Comparison of ENCODE assay signal across 8 cellular contexts in genomic region chr3:38137615-38138346, GRCh38. TPM values are rescaled to one million over a fixed set of nuclear protein-coding genes. Genes with fewer than 3 reads are reported as not detected.
A peak's percentile ranks its signal among the peaks of the same experiment; 100 is the strongest.
DNase-seq lines count a peak whose midpoint lies in the region; ATAC-seq and TF ChIP-seq lines count a peak whose summit lies in the region.

No MANE protein-coding gene starts in this region.

- intact Hi-C loops in activated T-helper 1 cell treated with anti-CD3 and anti-CD28 coated beads, Interleukin-12 subunit alpha, Interleukin-12 subunit beta, Interleukin-2, Interleukin-4 antibody, amounts not matched to agents 30 ng/mL and 10 ng/mL and 1 ng/mL, durations not matched to agents 14 hours and 24 hours and 36 hours (cut with micrococcal nuclease), result loop anchor here (1.0 to 5.0 kb wide), 16 partner anchors 17 to 1245 kb away; partner anchors contain the start of genes ACVR2B, EPM2AIP1, EXOG and MLH1
- intact Hi-C loops in sigmoid colon (cut with DNase I), result loop anchor here (1.0 to 5.0 kb wide), 4 partner anchors 28 to 320 kb away; partner anchors contain the start of gene OXSR1

- no peaks in the 10 kb centered on the region for H3K27me3 ChIP-seq in BLaER1 treated with 17β-estradiol and CSF1 and Interleukin-3, amounts not matched to agents 10 nM and 100 nM
- no peaks in the 10 kb centered on the region for H3K27me3 ChIP-seq in HL-60 (ENCODE audit: insufficient read depth, poor library complexity, severe bottlenecking)
- H3K27me3 ChIP-seq in sigmoid colon, result no peaks in the 10 kb centered on the region

- H4K20me1 ChIP-seq in BLaER1 treated with 17β-estradiol and CSF1 and Interleukin-3, amounts not matched to agents 10 nM and 100 nM, result peaks cover 52 to 76% (median 68%) of the 10 kb centered on the region in 11 experiments; a peak in 21 of 22 replicates

- TF ChIP-seq CTCF in HL-60 (IDR thresholded peaks at IDR 0.05; ENCODE audit: insufficient read depth, low read length) (no peak), sigmoid colon (IDR thresholded peaks at IDR 0.05) (peak in 2 of 4 experiments; percentile 11 to 16)

- H3K36me3 Mint-ChIP-seq in activated T-helper 1 cell treated with anti-CD3 and anti-CD28 coated beads, Interleukin-12 subunit alpha, Interleukin-12 subunit beta, Interleukin-2, Interleukin-4 antibody, amounts not matched to agents 30 ng/mL and 10 ng/mL and 1 ng/mL, durations not matched to agents 14 hours and 24 hours and 36 hours (ENCODE audit: low read depth), result peaks cover 30% of the 10 kb centered on the region

- 7 to 16% methylated on average over 22 of the region's 22 CpGs for WGBS in sigmoid colon, 2 donors

- no peaks in the 10 kb centered on the region for H3K9me3 ChIP-seq in BLaER1 treated with 17β-estradiol and CSF1 and Interleukin-3, amounts not matched to agents 10 nM and 100 nM (replicated peaks in 1 of 11)
- no peaks in the 10 kb centered on the region for H3K9me3 ChIP-seq in sigmoid colon

- ATAC-seq in HG02981 (IDR thresholded peaks at IDR 0.05; ENCODE audit: unreplicated experiment), result no peak
- no peak for ATAC-seq in GM19467 (IDR thresholded peaks at IDR 0.05; ENCODE audit: unreplicated experiment)
- no peak for ATAC-seq in HG02938 (IDR thresholded peaks at IDR 0.05; ENCODE audit: unreplicated experiment)

- H3K4me1 ChIP-seq in BLaER1 treated with 17β-estradiol and CSF1 and Interleukin-3, amounts not matched to agents 10 nM and 100 nM, result peaks cover 59 to 76% (median 71%) of the 10 kb centered on the region in 10 experiments
- peaks cover 0 to 60% (median 36%) of the 10 kb centered on the region in 4 donors for H3K4me1 ChIP-seq in sigmoid colon

- H3K4me3 ChIP-seq in BLaER1 treated with 17β-estradiol and CSF1 and Interleukin-3, amounts not matched to agents 10 nM and 100 nM, result peak overlapping the region; percentile 73 to 99 (median 92)
- H3K4me3 ChIP-seq in HL-60 (replicated peaks; ENCODE audit: insufficient read depth, low read length), result peak overlapping the region; percentile 77
- H3K4me3 ChIP-seq in sigmoid colon, result peak overlapping the region; percentile 72 to 96 (median 89)

- DNase-seq in HL-60 (ENCODE audit: low read depth in 1 of 2, low spot score in 1 of 2), result no peak
- DNase-seq in activated T-helper 1 cell treated with anti-CD3 and anti-CD28 coated beads, Interleukin-12 subunit alpha, Interleukin-12 subunit beta, Interleukin-2, Interleukin-4 antibody, amounts not matched to agents 30 ng/mL and 10 ng/mL and 1 ng/mL, durations not matched to agents 14 hours and 24 hours and 36 hours (ENCODE audit: low spot score), result peak; percentile 11
- peak; percentile 22 for DNase-seq in globus pallidus (ENCODE audit: low spot score)
- DNase-seq in sigmoid colon, result no peak

- no peak for TF ChIP-seq POLR2A in sigmoid colon (IDR thresholded peaks at IDR 0.05)

- no peak for TF ChIP-seq EP300 in sigmoid colon (IDR thresholded peaks at IDR 0.05)

- H3K36me3 ChIP-seq in BLaER1 treated with 17β-estradiol and CSF1 and Interleukin-3, amounts not matched to agents 10 nM and 100 nM, result peaks cover 46 to 58% (median 55%) of the 10 kb centered on the region in 11 experiments
- peaks cover 5 to 45% (median 18%) of the 10 kb centered on the region in 4 donors for H3K36me3 ChIP-seq in sigmoid colon

- H3K27ac ChIP-seq in BLaER1 treated with 17β-estradiol and CSF1 and Interleukin-3, amounts not matched to agents 10 nM and 100 nM, result peak overlapping the region; percentile 85 to 99 (median 96)
- H3K27ac ChIP-seq in HL-60 (replicated peaks) (peak overlapping the region; percentile 77), sigmoid colon (peak overlapping the region; percentile 89 to 97 (median 94))

- peak overlapping the region; percentile 90 to 99 (median 97) for H3K9ac ChIP-seq in BLaER1 treated with 17β-estradiol and CSF1 and Interleukin-3, amounts not matched to agents 10 nM and 100 nM

- H3K9me3 Mint-ChIP-seq in activated T-helper 1 cell treated with anti-CD3 and anti-CD28 coated beads, Interleukin-12 subunit alpha, Interleukin-12 subunit beta, Interleukin-2, Interleukin-4 antibody, amounts not matched to agents 30 ng/mL and 10 ng/mL and 1 ng/mL, durations not matched to agents 14 hours and 24 hours and 36 hours, result no peaks in the 10 kb centered on the region

- no peaks in the 10 kb centered on the region for H3K27me3 Mint-ChIP-seq in activated T-helper 1 cell treated with anti-CD3 and anti-CD28 coated beads, Interleukin-12 subunit alpha, Interleukin-12 subunit beta, Interleukin-2, Interleukin-4 antibody, amounts not matched to agents 30 ng/mL and 10 ng/mL and 1 ng/mL, durations not matched to agents 14 hours and 24 hours and 36 hours (ENCODE audit: insufficient read depth)

- H3K4me1 Mint-ChIP-seq in activated T-helper 1 cell treated with anti-CD3 and anti-CD28 coated beads, Interleukin-12 subunit alpha, Interleukin-12 subunit beta, Interleukin-2, Interleukin-4 antibody, amounts not matched to agents 30 ng/mL and 10 ng/mL and 1 ng/mL, durations not matched to agents 14 hours and 24 hours and 36 hours (ENCODE audit: low read depth), result peaks cover 76% of the 10 kb centered on the region

- peak overlapping the region; percentile 94 for H3K27ac Mint-ChIP-seq in activated T-helper 1 cell treated with anti-CD3 and anti-CD28 coated beads, Interleukin-12 subunit alpha, Interleukin-12 subunit beta, Interleukin-2, Interleukin-4 antibody, amounts not matched to agents 30 ng/mL and 10 ng/mL and 1 ng/mL, durations not matched to agents 14 hours and 24 hours and 36 hours

- H3K4me2 ChIP-seq in BLaER1 treated with 17β-estradiol and CSF1 and Interleukin-3, amounts not matched to agents 10 nM and 100 nM, result peak overlapping the region; percentile 87 to 99 (median 97)

- peak overlapping the region; percentile 94 for H3K4me3 Mint-ChIP-seq in activated T-helper 1 cell treated with anti-CD3 and anti-CD28 coated beads, Interleukin-12 subunit alpha, Interleukin-12 subunit beta, Interleukin-2, Interleukin-4 antibody, amounts not matched to agents 30 ng/mL and 10 ng/mL and 1 ng/mL, durations not matched to agents 14 hours and 24 hours and 36 hours

RNA-seq across cellular contexts. Expression of gene MYD88, which starts 0.7 kb away (rescaled TPM):
- 38.6 and 42.1 TPM in 2 replicates for total RNA-seq in activated T-helper 1 cell treated with anti-CD3 and anti-CD28 coated beads, Interleukin-12 subunit alpha, Interleukin-12 subunit beta, Interleukin-2, Interleukin-4 antibody, amounts not matched to agents 30 ng/mL and 10 ng/mL and 1 ng/mL, durations not matched to agents 14 hours and 24 hours and 36 hours
- total RNA-seq in sigmoid colon, result 10 to 100 TPM; 27.8 to 39.7 (median 33.4) TPM
- 10 to 100 TPM; 48.6 to 74.0 (median 58.4) TPM for polyA plus RNA-seq in sigmoid colon

RNA-seq across cellular contexts. Expression of gene ACAA1, which starts 0.9 kb away (rescaled TPM):
- 69.3 and 73.4 TPM in 2 replicates for total RNA-seq in activated T-helper 1 cell treated with anti-CD3 and anti-CD28 coated beads, Interleukin-12 subunit alpha, Interleukin-12 subunit beta, Interleukin-2, Interleukin-4 antibody, amounts not matched to agents 30 ng/mL and 10 ng/mL and 1 ng/mL, durations not matched to agents 14 hours and 24 hours and 36 hours
- 10 to 100 TPM; 42.6 to 53.2 (median 47.6) TPM for total RNA-seq in sigmoid colon
- polyA plus RNA-seq in sigmoid colon, result 100 to 1,000 TPM; 102 to 258 (median 131) TPM

RNA-seq across cellular contexts. Expression of gene OXSR1, which starts 27.6 kb away (rescaled TPM):
- 48.6 and 50.8 TPM in 2 replicates for total RNA-seq in activated T-helper 1 cell treated with anti-CD3 and anti-CD28 coated beads, Interleukin-12 subunit alpha, Interleukin-12 subunit beta, Interleukin-2, Interleukin-4 antibody, amounts not matched to agents 30 ng/mL and 10 ng/mL and 1 ng/mL, durations not matched to agents 14 hours and 24 hours and 36 hours
- total RNA-seq in sigmoid colon, result 10 to 100 TPM; 21.8 to 28.8 (median 26.2) TPM
- polyA plus RNA-seq in sigmoid colon, result 10 to 100 TPM; 13.8 to 22.9 (median 22.8) TPM

Comparison
In these comparisons a context has a peak if more than half of its experiments do, and no peak if none do; other contexts are left out.
1. DNase-seq: peak in activated T-helper 1 cell treated with anti-CD3 and anti-CD28 coated beads, Interleukin-12 subunit alpha, Interleukin-12 subunit beta, Interleukin-2, Interleukin-4 antibody, amounts not matched to agents 30 ng/mL and 10 ng/mL and 1 ng/mL, durations not matched to agents 14 hours and 24 hours and 36 hours (single experiment) and globus pallidus (single experiment); none in HL-60 (0 of 2) and sigmoid colon (single experiment).
2. Peak in every context shown above with its lines, with median percentiles within 50 percentile points of each other: H3K27ac ChIP-seq and H3K4me3 ChIP-seq.